1 cellular context compared by ENCODE assay signal in genomic region chr12:27523642-27524488, GRCh38.
TF ChIP-seq lines count a peak whose summit lies in the region.

TSS of gene PPFIBP1 (plus strand) at chr12:27524206. CDS start at chr12:27633397, 109,191 bp downstream.

TF ChIP-seq in HepG2, 621 proteins besides CTCF, POLR2A, EP300 and RAD21 (continued from another document):
- TF ChIP-seq FOXP4 (CRISPR knock-in tag; IDR thresholded peaks at IDR 0.05) (0 out of 2 replicates have a peak, but pooled peaks have one; percentile 8), SPEN (CRISPR knock-in tag; IDR thresholded peaks at IDR 0.05; ENCODE audit: low read depth) (peak; percentile 68), ZNF550 (CRISPR knock-in tag; IDR thresholded peaks at IDR 0.05; ENCODE audit: borderline replicate concordance) (0 out of 2 replicates have a peak, but pooled peaks have one; percentile 66), GABPB1 (CRISPR knock-in tag; IDR thresholded peaks at IDR 0.05) (peak; percentile 64; the same call in 1 of the 2 replicates), ZNF343 (CRISPR knock-in tag; IDR thresholded peaks at IDR 0.05) (0 out of 2 replicates have a peak, but pooled peaks have one; percentile 45), ESRRA (CRISPR knock-in tag; IDR thresholded peaks at IDR 0.05; ENCODE audit: low read depth) (0 out of 2 replicates have a peak, but pooled peaks have one; percentile 38)
